In genomic region chr6:8245736-8246135, GRCh38 we compare ENCODE assay signal across 18 cellular contexts.
DNase-seq lines count a peak whose midpoint lies in the region; ATAC-seq, FAIRE-seq and TF ChIP-seq lines count a peak whose summit lies in the region.
"Had no signal": no experiment of that assay in that cellular context is flagged by ENCODE, and none has a peak within 500 bp of the region (broad histone marks: within the 10 kb centered on the region; RNA-seq: fewer than 3 reads in every experiment).

No MANE protein-coding gene starts in this region.

- POLR2A ChIA-PET in HEK293 (lab: Yijun Ruan, JAX) = no interaction called here

- no peak for ATAC-seq in GM21619 (IDR thresholded peaks at IDR 0.05; ENCODE audit: unreplicated experiment)
- ATAC-seq: Panc1 had no signal

- no peaks in the 10 kb centered on the region for H3K27me3 ChIP-seq in bronchial epithelial cell (ENCODE audit: control insufficient read depth, insufficient read depth, low read length)

- no peak overlapping the region for H3K4me3 ChIP-seq in HEK293 (ENCODE audit: low read depth, low read length)
- no peak overlapping the region for H3K4me3 ChIP-seq in bronchial epithelial cell (ENCODE audit: low read depth, low read length)

- no peaks in the 10 kb centered on the region for H3K36me3 ChIP-seq in HEK293 (ENCODE audit: control insufficient read depth in 2 of 2, insufficient read depth in 1 of 2, low read length in 2 of 2)
- no peaks in the 10 kb centered on the region for H3K36me3 ChIP-seq in bronchial epithelial cell (ENCODE audit: control insufficient read depth, insufficient read depth, low read length)

- FAIRE-seq in bronchial epithelial cell (lab: Jason Lieb, UNC) = peak; percentile 64
- FAIRE-seq: GM12891, GM19239, H1 had no signal

- H3K27ac ChIP-seq in HEK293 (ENCODE audit: extremely low read depth, low read depth, low read length) = no peak overlapping the region

- CTCF ChIA-PET in HEK293 (lab: Yijun Ruan, JAX) = interaction anchor here (0.8 to 3.5 kb wide), 2 partner anchors 26 to 878 kb away, joined by 3 to 21 read pairs; no protein-coding TSS in a partner anchor

- no peaks in the 10 kb centered on the region for H3K9me3 ChIP-seq in HEK293 (ENCODE audit: control insufficient read depth, insufficient read depth, low read depth, low read length)
- H3K9me3 ChIP-seq: SK-N-SH had no signal

- no peaks in the 10 kb centered on the region for H3K4me1 ChIP-seq in HEK293 (ENCODE audit: control insufficient read depth, insufficient read depth, low read length)

- no peak for TF ChIP-seq CTCF in HEK293 (tag by site-specific recombination; IDR thresholded peaks at IDR 0.05)
- no peak for TF ChIP-seq CTCF in bronchial epithelial cell (IDR thresholded peaks at IDR 0.05; ENCODE audit: insufficient read depth, low read length, severe bottlenecking)

- DNase-seq in NCI-H187 (lab: John Stamatoyannopoulos, UW) (peak; percentile 7 to 8), NCI-H187 treated with DMSO at 0.1 percent for 48 hours (lab: John Stamatoyannopoulos, UW) (no peak), NCI-H774 (lab: John Stamatoyannopoulos, UW) (peak; percentile 11), bronchial epithelial cell (ENCODE audit: low read depth) (no peak), NOMO-1 treated with dmso at 0.1 percent for 144 hours (lab: John Stamatoyannopoulos, UW; ENCODE audit: unreplicated experiment) (no peak)
- DNase-seq in stimulated activated CD4-positive, alpha-beta T cell treated with anti-CD3 and anti-CD28 coated beads, Interleukin-12 subunit alpha, Interleukin-12 subunit beta, amount 100 ng/mL, for 4 hours = no peak
- DNase-seq: 8988T, KBM-7, NCI-H2081 treated with DMSO at 0.1 percent for 48 hours, NCI-H446, NCI-H526 treated with DMSO at 0.1 percent for 48 hours, SK-N-SH had no signal

TF ChIP-seq in HEK293, 187 proteins besides CTCF, POLR2A, EP300 and RAD21:
- TF ChIP-seq ZFP3 (tag by site-specific recombination; IDR thresholded peaks at IDR 0.05; ENCODE audit: low read depth) (no peak), ZNF239 (tag by site-specific recombination; IDR thresholded peaks at IDR 0.05) (no peak), MYNN (tag by site-specific recombination; IDR thresholded peaks at IDR 0.05; ENCODE audit: borderline replicate concordance) (no peak), ZNF423 (tag by site-specific recombination; IDR thresholded peaks at IDR 0.05) (0 out of 2 replicates have a peak, but pooled peaks have one; percentile 16), KLF7 (tag by site-specific recombination; IDR thresholded peaks at IDR 0.05; ENCODE audit: borderline replicate concordance) (no peak), HOXD13 (CRISPR knock-in tag; IDR thresholded peaks at IDR 0.05; ENCODE audit: borderline replicate concordance) (no peak), ZFHX2 (tag by site-specific recombination; conservative IDR thresholded peaks at IDR 0.05) (no peak), ZIC2 (tag by site-specific recombination; IDR thresholded peaks at IDR 0.05) (peak; percentile 91), HIC1 (tag by site-specific recombination; IDR thresholded peaks at IDR 0.05) (no peak)

Comparison
In these comparisons a context has a peak if more than half of its experiments do, and no peak if none do; other contexts are left out.
1. DNase-seq: peak in NCI-H187 (2 of 2) and NCI-H774 (single experiment); none in NCI-H187 treated with DMSO at 0.1 percent for 48 hours (single experiment), bronchial epithelial cell (single experiment), NOMO-1 treated with dmso at 0.1 percent for 144 hours (single experiment) and stimulated activated CD4-positive, alpha-beta T cell treated with anti-CD3 and anti-CD28 coated beads, Interleukin-12 subunit alpha, Interleukin-12 subunit beta, amount 100 ng/mL, for 4 hours (single experiment).